In the genomic region with DNA sequence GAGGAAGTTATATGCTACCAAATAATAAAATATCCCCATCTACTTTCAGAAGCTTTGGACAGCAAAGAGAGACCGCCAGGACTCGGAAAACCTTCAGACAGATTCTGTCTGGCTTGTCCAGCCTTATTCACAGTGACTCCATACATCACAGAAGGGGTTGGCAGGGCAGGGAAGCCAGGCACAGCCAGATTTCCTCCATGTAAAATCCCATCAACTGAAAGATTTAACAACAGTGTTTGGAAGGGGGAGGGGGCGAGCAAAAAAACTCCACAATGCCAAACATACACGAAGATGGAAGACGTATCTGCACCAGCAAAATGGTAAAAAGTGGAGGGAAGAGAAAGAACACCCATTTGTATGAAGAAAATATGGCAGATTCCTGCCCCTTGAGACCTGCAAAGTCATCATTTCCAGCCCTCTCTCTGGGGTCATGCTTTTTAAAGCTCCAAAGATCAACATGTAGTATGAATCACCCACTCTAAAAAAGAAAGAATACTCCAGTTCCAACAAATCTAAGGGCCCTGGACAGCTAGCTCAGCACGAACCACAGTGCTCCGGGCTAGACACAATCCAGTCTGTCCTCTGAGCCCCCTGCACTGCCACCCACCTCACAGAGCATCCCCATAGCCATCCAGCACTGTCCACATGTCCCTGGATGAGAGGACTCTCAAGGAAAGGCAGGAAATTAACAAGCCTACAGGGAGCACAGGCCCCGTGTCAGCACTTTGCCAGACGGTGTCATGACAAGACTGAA, we compare ENCODE assay signal across 17 cellular contexts.
A peak's percentile ranks its signal among the peaks of the same experiment; 100 is the strongest.
DNase-seq lines count a peak whose midpoint lies in the region; ATAC-seq and TF ChIP-seq lines count a peak whose summit lies in the region.
"Had no signal": no experiment of that assay in that cellular context is flagged by ENCODE, and none has a peak within 500 bp of the region (broad histone marks: within the 10 kb centered on the region; RNA-seq: fewer than 3 reads in every experiment).

No MANE protein-coding gene starts in this region.

- H3K4me1 ChIP-seq in thoracic aorta (ENCODE audit: control insufficient read depth in 1 of 2, low read depth in 2 of 2), result peaks cover 11 to 13% of the 10 kb centered on the region in 2 donors

- no peaks in the 10 kb centered on the region for H3K36me3 Mint-ChIP-seq in activated CD4-positive, alpha-beta memory T cell treated with anti-CD3 and anti-CD28 coated beads, Interleukin-2, amount 10 ng/mL, durations not matched to agents 7 days and 5 days (ENCODE audit: low read depth)
- H3K36me3 Mint-ChIP-seq in activated CD4-positive, alpha-beta memory T cell treated with anti-CD3 and anti-CD28 coated beads for 36 hours, result no peaks in the 10 kb centered on the region
- H3K36me3 Mint-ChIP-seq: brain; CD8-positive, alpha-beta T cell had no signal

- TF ChIP-seq POLR2A in lower leg skin (IDR thresholded peaks at IDR 0.05), result no peak

- no peaks in the 10 kb centered on the region for H3K4me1 Mint-ChIP-seq in activated CD4-positive, alpha-beta memory T cell treated with anti-CD3 and anti-CD28 coated beads, Interleukin-2, amount 10 ng/mL, durations not matched to agents 7 days and 5 days
- no peaks in the 10 kb centered on the region for H3K4me1 Mint-ChIP-seq in activated CD4-positive, alpha-beta memory T cell treated with anti-CD3 and anti-CD28 coated beads for 36 hours (ENCODE audit: low read depth)

- in situ Hi-C loops in brain microvascular endothelial cell (cut with HindIII; ENCODE audit: low pct_ligation_motif_present, low sequenced_read_pairs), result no loop called here

- POLR2A ChIA-PET in activated CD4-positive, alpha-beta memory T cell treated with anti-CD3 and anti-CD28 coated beads, Interleukin-2, amount 10 ng/mL, durations not matched to agents 7 days and 5 days (lab: Charles Lee), result no interaction called here
- POLR2A ChIA-PET in activated CD4-positive, alpha-beta memory T cell treated with anti-CD3 and anti-CD28 coated beads for 36 hours (lab: Charles Lee), result no interaction called here

- no peak for TF ChIP-seq CTCF in brain microvascular endothelial cell (IDR thresholded peaks at IDR 0.05; ENCODE audit: low read depth, low read length, missing control alignments)
- no peak for TF ChIP-seq CTCF in lower leg skin (IDR thresholded peaks at IDR 0.05)
- no peak for TF ChIP-seq CTCF in thoracic aorta (IDR thresholded peaks at IDR 0.05)

- H3K4me3 ChIP-seq in brain microvascular endothelial cell (ENCODE audit: low read depth, low read length), result no peak overlapping the region
- no peak overlapping the region for H3K4me3 ChIP-seq in lower leg skin (ENCODE audit: low read depth, poor library complexity, severe bottlenecking)
- peak overlapping the region; percentile 24 for H3K4me3 ChIP-seq in thoracic aorta

- 66 to 79% methylated on average over 9 of the region's 9 CpGs for WGBS in lower leg skin, 2 donors

- H3K27ac ChIP-seq in brain microvascular endothelial cell (no peak overlapping the region), thoracic aorta (peak overlapping the region in 1 of 2 donors; percentile 64)

- CTCF ChIA-PET in activated CD4-positive, alpha-beta memory T cell treated with anti-CD3 and anti-CD28 coated beads, Interleukin-2, amount 10 ng/mL, durations not matched to agents 7 days and 5 days (lab: Charles Lee), result no interaction called here
- CTCF ChIA-PET in activated CD4-positive, alpha-beta memory T cell treated with anti-CD3 and anti-CD28 coated beads for 36 hours (lab: Charles Lee), result no interaction called here

- no peak overlapping the region for H3K27ac Mint-ChIP-seq in activated CD4-positive, alpha-beta memory T cell treated with anti-CD3 and anti-CD28 coated beads, Interleukin-2, amount 10 ng/mL, durations not matched to agents 7 days and 5 days
- no peak overlapping the region for H3K27ac Mint-ChIP-seq in activated CD4-positive, alpha-beta memory T cell treated with anti-CD3 and anti-CD28 coated beads for 36 hours
- H3K27ac Mint-ChIP-seq: brain; CD8-positive, alpha-beta T cell had no signal

- peak; percentile 8 for DNase-seq in activated CD4-positive, alpha-beta memory T cell treated with anti-CD3 and anti-CD28 coated beads, Interleukin-2, amount 10 ng/mL, durations not matched to agents 7 days and 5 days
- DNase-seq in activated CD4-positive, alpha-beta memory T cell treated with anti-CD3 and anti-CD28 coated beads for 36 hours, result no peak
- DNase-seq in brain microvascular endothelial cell (peak; percentile 21), lower leg skin (ENCODE audit: low spot score in 2 of 2) (peak; percentile 9 to 73), thoracic aorta (ENCODE audit: low spot score) (no peak), HUDEP-2 (lab: John Stamatoyannopoulos, UW; ENCODE audit: unreplicated experiment in 76 of 76) (no peak), A172 (ENCODE audit: low spot score) (no peak)
- DNase-seq: 8988T; activated gamma-delta T cell treated with Interleukin-2 at 50 U/mL for 16 hours; effector CD8-positive, alpha-beta T cell; KG1; NCI-H1417; occipital lobe; stimulated activated CD4-positive, alpha-beta T cell treated with anti-CD3 and anti-CD28 coated beads, Interleukin-12 subunit alpha, Interleukin-12 subunit beta, amount 100 ng/mL, for 4 hours had no signal

- no peaks in the 10 kb centered on the region for H3K9me3 Mint-ChIP-seq in activated CD4-positive, alpha-beta memory T cell treated with anti-CD3 and anti-CD28 coated beads, Interleukin-2, amount 10 ng/mL, durations not matched to agents 7 days and 5 days
- no peaks in the 10 kb centered on the region for H3K9me3 Mint-ChIP-seq in activated CD4-positive, alpha-beta memory T cell treated with anti-CD3 and anti-CD28 coated beads for 36 hours
- H3K9me3 Mint-ChIP-seq: CD8-positive, alpha-beta T cell had no signal

- no peaks in the 10 kb centered on the region for H3K36me3 ChIP-seq in brain microvascular endothelial cell (replicated peaks)
- no peaks in the 10 kb centered on the region for H3K36me3 ChIP-seq in thoracic aorta

- intact Hi-C loops in activated CD4-positive, alpha-beta memory T cell treated with anti-CD3 and anti-CD28 coated beads for 36 hours (cut with micrococcal nuclease), result no loop called here
- intact Hi-C loops in lower leg skin (cut with DNase I; ENCODE audit: low total_unique reads), result no loop called here

- no peak overlapping the region for H3K4me3 Mint-ChIP-seq in activated CD4-positive, alpha-beta memory T cell treated with anti-CD3 and anti-CD28 coated beads, Interleukin-2, amount 10 ng/mL, durations not matched to agents 7 days and 5 days
- H3K4me3 Mint-ChIP-seq in activated CD4-positive, alpha-beta memory T cell treated with anti-CD3 and anti-CD28 coated beads for 36 hours, result no peak overlapping the region
- H3K4me3 Mint-ChIP-seq: brain; CD8-positive, alpha-beta T cell had no signal

- no peaks in the 10 kb centered on the region for H3K9me3 ChIP-seq in thoracic aorta

- ATAC-seq in thoracic aorta (ENCODE audit: insufficient number of reproducible peaks, low FRiP score, low read depth) (peak; percentile 81), HG03025 (IDR thresholded peaks at IDR 0.05; ENCODE audit: low FRiP score, unreplicated experiment) (no peak)
- ATAC-seq: CD8-positive, alpha-beta T cell had no signal

- peaks cover 4% of the 10 kb centered on the region for H3K27me3 Mint-ChIP-seq in activated CD4-positive, alpha-beta memory T cell treated with anti-CD3 and anti-CD28 coated beads, Interleukin-2, amount 10 ng/mL, durations not matched to agents 7 days and 5 days
- H3K27me3 Mint-ChIP-seq in activated CD4-positive, alpha-beta memory T cell treated with anti-CD3 and anti-CD28 coated beads for 36 hours, result peaks cover 8% of the 10 kb centered on the region

- H3K27me3 ChIP-seq in brain microvascular endothelial cell (replicated peaks), result no peaks in the 10 kb centered on the region
- no peaks in the 10 kb centered on the region for H3K27me3 ChIP-seq in thoracic aorta (replicated peaks; ENCODE audit: insufficient read depth)

Comparison
In these comparisons a context has a peak if more than half of its experiments do, and no peak if none do; other contexts are left out.
1. DNase-seq: peak in activated CD4-positive, alpha-beta memory T cell treated with anti-CD3 and anti-CD28 coated beads, Interleukin-2, amount 10 ng/mL, durations not matched to agents 7 days and 5 days (single experiment), brain microvascular endothelial cell (single experiment) and lower leg skin (2 of 2); none in activated CD4-positive, alpha-beta memory T cell treated with anti-CD3 and anti-CD28 coated beads for 36 hours (single experiment), thoracic aorta (single experiment), HUDEP-2 (0 of 76) and A172 (single experiment).